ENCODE assay signal across 22 cellular contexts in the genomic region with DNA sequence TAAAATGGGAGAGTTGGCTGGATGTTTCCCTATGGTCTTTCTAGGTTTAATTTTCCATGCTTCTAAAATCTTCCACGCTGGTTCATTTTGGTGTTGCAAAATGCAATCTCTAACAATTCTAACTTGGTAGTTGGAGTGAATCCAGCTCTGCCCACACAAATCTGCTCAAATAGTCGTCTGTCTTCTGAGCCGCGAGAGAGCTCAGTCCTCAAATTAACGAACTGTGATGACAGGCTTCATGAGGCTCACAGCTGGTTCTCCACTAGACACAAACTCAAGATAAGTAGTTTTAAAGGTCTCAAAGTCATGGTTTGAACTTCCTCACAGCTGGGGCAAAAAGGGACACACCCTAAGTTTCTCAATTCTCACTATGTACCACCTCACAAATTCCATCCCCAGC.
A peak's percentile ranks its signal among the peaks of the same experiment; 100 is the strongest.
DNase-seq lines count a peak whose midpoint lies in the region; ATAC-seq and TF ChIP-seq lines count a peak whose summit lies in the region.
"Had no signal": no experiment of that assay in that cellular context is flagged by ENCODE, and none has a peak within 500 bp of the region (broad histone marks: within the 10 kb centered on the region; RNA-seq: fewer than 3 reads in every experiment).

No MANE protein-coding gene starts in this region.

- peak; percentile 17 for ATAC-seq in activated naive CD8-positive, alpha-beta T cell treated with anti-CD3 and anti-CD28 coated beads, Interleukin-2, amount 50 U/mL, for 24 hours
- ATAC-seq in HG02588 (IDR thresholded peaks at IDR 0.05; ENCODE audit: unreplicated experiment), result no peak
- ATAC-seq: naive thymus-derived CD8-positive, alpha-beta T cell; PC-3 had no signal

- no peak for DNase-seq in activated naive CD8-positive, alpha-beta T cell treated with anti-CD3 and anti-CD28 coated beads, Interleukin-2, amount 50 U/mL, for 24 hours
- DNase-seq in activated naive CD8-positive, alpha-beta T cell treated with anti-CD3 and anti-CD28 coated beads for 36 hours, result no peak
- DNase-seq in RPMI7951 (ENCODE audit: low read depth) (peak; percentile 10), fibroblast of villous mesenchyme (ENCODE audit: low read depth) (peak; percentile 3), superior temporal gyrus (ENCODE audit: extremely low spot score) (peak; percentile 69), ovary (no peak)
- DNase-seq in activated effector memory CD4-positive, alpha-beta T cell treated with Interleukin-2 at 50 U/mL for 16 hours, result no peak
- DNase-seq: activated CD4-positive, alpha-beta T cell treated with anti-CD3 and anti-CD28 coated beads, Interleukin-2, amount 50 U/mL, for 1 hour; activated CD8-positive, alpha-beta memory T cell treated with anti-CD3 and anti-CD28 coated beads, Interleukin-2, amount 50 U/mL, for 48 hours; activated gamma-delta T cell; C1 segment of cervical spinal cord; cerebellar nuclear complex; DMS153; endodermal cell; mammary epithelial cell; naive thymus-derived CD8-positive, alpha-beta T cell; NCI-H69; PC-3 had no signal

- no peaks in the 10 kb centered on the region for H3K9me3 ChIP-seq in ovary

- no peak for TF ChIP-seq POLR2A in ovary (IDR thresholded peaks at IDR 0.05)

- TF ChIP-seq CTCF in fibroblast of villous mesenchyme (IDR thresholded peaks at IDR 0.05; ENCODE audit: insufficient read depth, low read depth, low read length), result no peak
- TF ChIP-seq CTCF in ovary (IDR thresholded peaks at IDR 0.05), result no peak

- no peaks in the 10 kb centered on the region for H3K36me3 ChIP-seq in ovary

- H3K27ac ChIP-seq in ovary, result no peak overlapping the region
- H3K27ac ChIP-seq: parathyroid adenoma had no signal

- H3K27me3 ChIP-seq in ovary, result no peaks in the 10 kb centered on the region

- H3K4me3 Mint-ChIP-seq in activated naive CD8-positive, alpha-beta T cell treated with anti-CD3 and anti-CD28 coated beads, Interleukin-2, amount 50 U/mL, for 24 hours, result no peak overlapping the region
- H3K4me3 Mint-ChIP-seq in activated naive CD8-positive, alpha-beta T cell treated with anti-CD3 and anti-CD28 coated beads for 36 hours, result no peak overlapping the region
- H3K4me3 Mint-ChIP-seq: endodermal cell; naive thymus-derived CD8-positive, alpha-beta T cell; stimulated activated naive CD8-positive, alpha-beta T cell treated with anti-CD3 and anti-CD28 coated beads, Interleukin-15, Interleukin-2, amounts not matched to agents 100 ng/mL and 50 ng/mL, for 24 hours; type B pancreatic cell had no signal

- TF ChIP-seq EP300 in ovary (IDR thresholded peaks at IDR 0.05), result no peak

- no peaks in the 10 kb centered on the region for H3K36me3 Mint-ChIP-seq in activated naive CD8-positive, alpha-beta T cell treated with anti-CD3 and anti-CD28 coated beads, Interleukin-2, amount 50 U/mL, for 24 hours (ENCODE audit: low read depth)
- H3K36me3 Mint-ChIP-seq in activated naive CD8-positive, alpha-beta T cell treated with anti-CD3 and anti-CD28 coated beads for 36 hours, result peaks cover 7% of the 10 kb centered on the region
- H3K36me3 Mint-ChIP-seq: type B pancreatic cell had no signal

- H3K9me3 Mint-ChIP-seq in activated naive CD8-positive, alpha-beta T cell treated with anti-CD3 and anti-CD28 coated beads, Interleukin-2, amount 50 U/mL, for 24 hours, result no peaks in the 10 kb centered on the region
- H3K9me3 Mint-ChIP-seq in activated naive CD8-positive, alpha-beta T cell treated with anti-CD3 and anti-CD28 coated beads for 36 hours, result peaks cover 1% of the 10 kb centered on the region
- H3K9me3 Mint-ChIP-seq: endodermal cell; naive thymus-derived CD8-positive, alpha-beta T cell; stimulated activated naive CD8-positive, alpha-beta T cell treated with anti-CD3 and anti-CD28 coated beads, Interleukin-15, Interleukin-2, amounts not matched to agents 100 ng/mL and 50 ng/mL, for 24 hours had no signal

- peaks cover 6% of the 10 kb centered on the region for H3K27me3 Mint-ChIP-seq in activated naive CD8-positive, alpha-beta T cell treated with anti-CD3 and anti-CD28 coated beads, Interleukin-2, amount 50 U/mL, for 24 hours
- H3K27me3 Mint-ChIP-seq in activated naive CD8-positive, alpha-beta T cell treated with anti-CD3 and anti-CD28 coated beads for 36 hours, result peaks cover under 1% of the 10 kb centered on the region
- H3K27me3 Mint-ChIP-seq: type B pancreatic cell had no signal

- peaks cover 6% of the 10 kb centered on the region for H3K4me1 Mint-ChIP-seq in activated naive CD8-positive, alpha-beta T cell treated with anti-CD3 and anti-CD28 coated beads, Interleukin-2, amount 50 U/mL, for 24 hours
- peaks cover 8% of the 10 kb centered on the region for H3K4me1 Mint-ChIP-seq in activated naive CD8-positive, alpha-beta T cell treated with anti-CD3 and anti-CD28 coated beads for 36 hours

- H3K27ac Mint-ChIP-seq in activated naive CD8-positive, alpha-beta T cell treated with anti-CD3 and anti-CD28 coated beads, Interleukin-2, amount 50 U/mL, for 24 hours, result no peak overlapping the region
- no peak overlapping the region for H3K27ac Mint-ChIP-seq in activated naive CD8-positive, alpha-beta T cell treated with anti-CD3 and anti-CD28 coated beads for 36 hours
- H3K27ac Mint-ChIP-seq: endodermal cell; naive thymus-derived CD8-positive, alpha-beta T cell; stimulated activated naive CD8-positive, alpha-beta T cell treated with anti-CD3 and anti-CD28 coated beads, Interleukin-15, Interleukin-2, amounts not matched to agents 100 ng/mL and 50 ng/mL, for 24 hours; type B pancreatic cell had no signal

- no peaks in the 10 kb centered on the region for H3K4me1 ChIP-seq in ovary (ENCODE audit: insufficient read depth)
- H3K4me1 ChIP-seq: parathyroid adenoma had no signal

- H3K4me3 ChIP-seq in fibroblast of villous mesenchyme (ENCODE audit: low read depth, low read length) (no peak overlapping the region), ovary (no peak overlapping the region)

- intact Hi-C loops in ovary (cut with DNase I), result no loop called here

- WGBS in ovary, 3 donors, result 19% methylated on average over 5 of the region's 5 CpGs

Comparison
In these comparisons a context has a peak if more than half of its experiments do, and no peak if none do; other contexts are left out.
1. DNase-seq: peak in RPMI7951 (single experiment), fibroblast of villous mesenchyme (single experiment) and superior temporal gyrus (single experiment); none in activated naive CD8-positive, alpha-beta T cell treated with anti-CD3 and anti-CD28 coated beads, Interleukin-2, amount 50 U/mL, for 24 hours (single experiment), activated naive CD8-positive, alpha-beta T cell treated with anti-CD3 and anti-CD28 coated beads for 36 hours (single experiment), activated effector memory CD4-positive, alpha-beta T cell treated with Interleukin-2 at 50 U/mL for 16 hours (single experiment) and ovary (0 of 5).